In genomic region chr4:24089831-24090531, GRCh38 we compare ENCODE assay signal across 1 cellular context.
TF ChIP-seq lines count a peak whose summit lies in the region.

No MANE protein-coding gene starts in this region.

TF ChIP-seq in GM23338, 12 proteins besides CTCF, POLR2A, EP300 and RAD21:
- TF ChIP-seq EZH2phosphoT487 (IDR thresholded peaks at IDR 0.05; ENCODE audit: unreplicated experiment), result no peak
- TF ChIP-seq ZNF462 (CRISPR knock-in tag; IDR thresholded peaks at IDR 0.05), result no peak
- TF ChIP-seq CREB1 (CRISPR knock-in tag; IDR thresholded peaks at IDR 0.05; ENCODE audit: low read depth), result no peak
- TF ChIP-seq ZNF114 (CRISPR knock-in tag; IDR thresholded peaks at IDR 0.05), result no peak
- TF ChIP-seq ZNF331 (CRISPR knock-in tag; IDR thresholded peaks at IDR 0.05; ENCODE audit: low read depth), result no peak
- TF ChIP-seq REST (IDR thresholded peaks at IDR 0.05; ENCODE audit: unreplicated experiment), result no peak
- no peak for TF ChIP-seq ETS1 (IDR thresholded peaks at IDR 0.05)
- TF ChIP-seq EZH2 (IDR thresholded peaks at IDR 0.05; ENCODE audit: low read depth, unreplicated experiment), result no peak
- TF ChIP-seq STAT1 (IDR thresholded peaks at IDR 0.05; ENCODE audit: unreplicated experiment), result no peak
- no peak for TF ChIP-seq POLR2AphosphoS5 (IDR thresholded peaks at IDR 0.05; ENCODE audit: low read depth)
- no peak for TF ChIP-seq JUNB (IDR thresholded peaks at IDR 0.05; ENCODE audit: unreplicated experiment)
- no peak for TF ChIP-seq NANOG (IDR thresholded peaks at IDR 0.05; ENCODE audit: borderline replicate concordance)
